Comparison of ENCODE assay signal across 1 cellular context in the genomic region with DNA sequence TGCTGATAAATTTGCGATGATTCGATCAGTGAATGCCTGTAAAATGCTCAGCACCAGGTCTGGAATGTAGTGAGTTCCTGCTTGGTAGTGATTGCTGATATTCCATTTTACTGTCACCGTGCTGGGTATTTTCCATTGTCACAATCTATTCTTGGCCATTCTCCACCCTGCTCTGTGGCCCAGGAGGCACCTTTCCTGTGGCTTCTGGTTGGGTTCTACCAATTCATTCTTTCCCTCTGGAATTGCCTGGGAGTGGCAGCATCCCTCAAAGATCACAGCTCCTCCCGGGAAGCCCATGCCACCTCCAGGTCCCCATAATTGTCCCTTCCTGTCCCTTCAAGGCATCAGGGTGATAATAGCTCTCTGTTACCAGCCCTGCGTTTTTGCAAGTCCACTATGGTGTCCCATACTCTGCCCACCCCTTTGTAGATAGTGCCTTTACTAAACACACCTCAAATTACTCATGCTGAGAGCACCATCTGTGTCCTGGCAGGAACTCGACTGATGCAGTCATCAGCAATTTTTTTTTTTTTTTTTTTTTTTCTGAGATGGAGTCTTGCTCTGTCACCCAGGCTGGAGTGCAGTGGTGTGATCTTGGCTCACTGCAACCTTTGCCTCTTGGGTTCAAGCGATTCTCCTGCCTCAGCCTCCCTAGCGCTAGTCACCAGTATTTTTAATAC.
TF ChIP-seq lines count a peak whose summit lies in the region.

No MANE protein-coding gene starts in this region.

TF ChIP-seq in IMR-90, 13 proteins besides CTCF, POLR2A, EP300 and RAD21 (continued from another document):
- no peak for TF ChIP-seq CHD1 (IDR thresholded peaks at IDR 0.05; ENCODE audit: low read depth, low read length)
- TF ChIP-seq, protein P1, sequence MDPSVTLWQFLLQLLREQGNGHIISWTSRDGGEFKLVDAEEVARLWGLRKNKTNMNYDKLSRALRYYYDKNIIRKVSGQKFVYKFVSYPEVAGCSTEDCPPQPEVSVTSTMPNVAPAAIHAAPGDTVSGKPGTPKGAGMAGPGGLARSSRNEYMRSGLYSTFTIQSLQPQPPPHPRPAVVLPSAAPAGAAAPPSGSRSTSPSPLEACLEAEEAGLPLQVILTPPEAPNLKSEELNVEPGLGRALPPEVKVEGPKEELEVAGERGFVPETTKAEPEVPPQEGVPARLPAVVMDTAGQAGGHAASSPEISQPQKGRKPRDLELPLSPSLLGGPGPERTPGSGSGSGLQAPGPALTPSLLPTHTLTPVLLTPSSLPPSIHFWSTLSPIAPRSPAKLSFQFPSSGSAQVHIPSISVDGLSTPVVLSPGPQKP (IDR thresholded peaks at IDR 0.05; ENCODE audit: borderline replicate concordance, low read depth, low read length) = no peak
- TF ChIP-seq MAZ (IDR thresholded peaks at IDR 0.05; ENCODE audit: borderline replicate concordance, low read depth, low read length) = no peak
- TF ChIP-seq MAFK (IDR thresholded peaks at IDR 0.05; ENCODE audit: low read depth, low read length) = no peak
- TF ChIP-seq BHLHE40 (IDR thresholded peaks at IDR 0.05; ENCODE audit: low read depth, low read length) = no peak
- no peak for TF ChIP-seq USF2 (IDR thresholded peaks at IDR 0.05; ENCODE audit: low read depth, low read length)
- no peak for TF ChIP-seq CEBPB (IDR thresholded peaks at IDR 0.05; ENCODE audit: low read depth, low read length)
- no peak for TF ChIP-seq SMC3 (IDR thresholded peaks at IDR 0.05; ENCODE audit: low read depth, low read length)
TF ChIP-seq in IMR-90: peak in this region for 0.
